ENCODE assay signal across 8 cellular contexts in genomic region chr6:27837636-27838512, GRCh38.
DNase-seq lines count a peak whose midpoint lies in the region; ATAC-seq and TF ChIP-seq lines count a peak whose summit lies in the region.

No MANE protein-coding gene starts in this region.

- no peak for TF ChIP-seq CTCF in left ventricle myocardium inferior (IDR thresholded peaks at IDR 0.05; ENCODE audit: borderline replicate concordance)
- no peak for TF ChIP-seq CTCF in progenitor cell of endocrine pancreas (IDR thresholded peaks at IDR 0.05; ENCODE audit: unreplicated experiment)

- no peak overlapping the region for H3K4me3 Mint-ChIP-seq in progenitor cell of endocrine pancreas (ENCODE audit: low read depth)

- H3K27me3 ChIP-seq in left ventricle myocardium inferior (ENCODE audit: low read depth), result no peaks in the 10 kb centered on the region

- peaks cover 12% of the 10 kb centered on the region for H3K36me3 ChIP-seq in left ventricle myocardium inferior

- H3K27ac ChIP-seq in angular gyrus (ENCODE audit: low read depth, low read length) (peak overlapping the region; percentile 58), left ventricle myocardium inferior (replicated peaks) (peak overlapping the region; percentile 97)

- intact Hi-C loops in left ventricle myocardium inferior (cut with micrococcal nuclease), result no loop called here

- H3K9me3 Mint-ChIP-seq in progenitor cell of endocrine pancreas (ENCODE audit: low read depth), result no peaks in the 10 kb centered on the region

- peak overlapping the region; percentile 92 for H3K4me3 ChIP-seq in left ventricle myocardium inferior

- peaks cover 48% of the 10 kb centered on the region for H3K4me1 ChIP-seq in left ventricle myocardium inferior

- H3K27me3 Mint-ChIP-seq in progenitor cell of endocrine pancreas, result no peaks in the 10 kb centered on the region

- ATAC-seq in GM18498 (IDR thresholded peaks at IDR 0.05; ENCODE audit: unreplicated experiment), result peak; percentile 82
- ATAC-seq in HG02840 (IDR thresholded peaks at IDR 0.05; ENCODE audit: low FRiP score, unreplicated experiment), result peak; percentile 75

- H3K9me3 ChIP-seq in left ventricle myocardium inferior (replicated peaks), result no peaks in the 10 kb centered on the region

- DNase-seq in NCI-H1436 (lab: John Stamatoyannopoulos, UW) (peak; percentile 98), T follicular helper cell (ENCODE audit: low read depth) (peak; percentile 71), left ventricle myocardium inferior (peak; percentile 58), progenitor cell of endocrine pancreas (ENCODE audit: low spot score, unreplicated experiment) (peak; percentile 75), GM19240 (ENCODE audit: insufficient read length, low spot score) (no peak)

- peaks cover 20% of the 10 kb centered on the region for H3K4me1 Mint-ChIP-seq in progenitor cell of endocrine pancreas (ENCODE audit: low read depth)

- H3K27ac Mint-ChIP-seq in progenitor cell of endocrine pancreas, result no peak overlapping the region

- H3K36me3 Mint-ChIP-seq in progenitor cell of endocrine pancreas (ENCODE audit: insufficient read depth), result peaks cover 6% of the 10 kb centered on the region
